Comparison of ENCODE assay signal across 8 cellular contexts in genomic region chr16:25031132-25031440, GRCh38. TPM values are rescaled to one million over a fixed set of nuclear protein-coding genes. Genes with fewer than 3 reads are reported as not detected.
A peak's percentile ranks its signal among the peaks of the same experiment; 100 is the strongest.
DNase-seq lines count a peak whose midpoint lies in the region; ATAC-seq and TF ChIP-seq lines count a peak whose summit lies in the region.

No MANE protein-coding gene starts in this region.

- no peaks in the 10 kb centered on the region for H3K36me3 Mint-ChIP-seq in CD4-positive, alpha-beta T cell (ENCODE audit: low read depth)
- H3K36me3 Mint-ChIP-seq in HFFc6 (ENCODE audit: low read depth) = no peaks in the 10 kb centered on the region; the same call in 1 of the 2 replicates

- peak overlapping the region; percentile 90 for H3K4me3 Mint-ChIP-seq in CD4-positive, alpha-beta T cell
- peak overlapping the region; percentile 95 for H3K4me3 Mint-ChIP-seq in HFFc6

- H3K4me3 ChIP-seq in adipocyte (ENCODE audit: low read length) (peak overlapping the region; percentile 97), muscle layer of duodenum (ENCODE audit: low read depth in 1 of 2, low read length in 2 of 2) (peak overlapping the region; percentile 52 to 91)

- H3K27ac Mint-ChIP-seq in CD4-positive, alpha-beta T cell = peak overlapping the region; percentile 90
- peak overlapping the region; percentile 73 for H3K27ac Mint-ChIP-seq in HFFc6

- CTCF ChIA-PET in CD4-positive, alpha-beta T cell (lab: Charles Lee) = interaction anchor here (0.9 kb wide), 2 partner anchors 16 to 80 kb away, joined by 3 read pairs; partner anchors contain the start of genes ARHGAP17 and LCMT1

- H3K4me1 Mint-ChIP-seq in CD4-positive, alpha-beta T cell (ENCODE audit: low read depth) = peaks cover 30% of the 10 kb centered on the region
- H3K4me1 Mint-ChIP-seq in HFFc6 (ENCODE audit: low read depth) = peaks cover 49% of the 10 kb centered on the region

- H3K27me3 Mint-ChIP-seq in CD4-positive, alpha-beta T cell = no peaks in the 10 kb centered on the region
- H3K27me3 Mint-ChIP-seq in HFFc6 (ENCODE audit: insufficient read depth) = peaks cover 5% of the 10 kb centered on the region

- H3K4me1 ChIP-seq in adipocyte (ENCODE audit: control insufficient read depth, insufficient read depth, low read length) = peaks cover 13% of the 10 kb centered on the region
- H3K4me1 ChIP-seq in muscle layer of duodenum (ENCODE audit: control insufficient read depth in 1 of 2, insufficient read depth in 2 of 2, low read length in 2 of 2) = peaks cover 0 to 13% of the 10 kb centered on the region in 2 donors

- H3K27me3 ChIP-seq in CD4-positive, alpha-beta T cell (ENCODE audit: control insufficient read depth, insufficient read depth, low read length) = no peaks in the 10 kb centered on the region
- H3K27me3 ChIP-seq in adipocyte (replicated peaks; ENCODE audit: control insufficient read depth, insufficient read depth, low read length) (no peaks in the 10 kb centered on the region), muscle layer of duodenum (ENCODE audit: low read depth, low read length) (no peaks in the 10 kb centered on the region)

- no peaks in the 10 kb centered on the region for H3K9me3 ChIP-seq in CD4-positive, alpha-beta T cell (ENCODE audit: control insufficient read depth, low read length)
- H3K9me3 ChIP-seq in adipocyte (ENCODE audit: control insufficient read depth, low read length) (no peaks in the 10 kb centered on the region), muscle layer of duodenum (ENCODE audit: control insufficient read depth in 1 of 2, low read length in 2 of 2) (no peaks in the 10 kb centered on the region)

- H3K9me3 Mint-ChIP-seq in CD4-positive, alpha-beta T cell = no peaks in the 10 kb centered on the region
- H3K9me3 Mint-ChIP-seq in HFFc6 = no peaks in the 10 kb centered on the region

- H3K9ac ChIP-seq in adipocyte (ENCODE audit: low read length) = peak overlapping the region; percentile 48

- H3K27ac ChIP-seq in CD4-positive, alpha-beta T cell (ENCODE audit: low read depth, low read length) = no peak overlapping the region
- peak overlapping the region; percentile 1 for H3K27ac ChIP-seq in muscle layer of duodenum (ENCODE audit: low read length)

- TF ChIP-seq CTCF in CD4-positive, alpha-beta T cell (IDR thresholded peaks at IDR 0.05) = no peak
- no peak for TF ChIP-seq CTCF in HFFc6 (IDR thresholded peaks at IDR 0.05)

- no peaks in the 10 kb centered on the region for H3K36me3 ChIP-seq in adipocyte (ENCODE audit: control insufficient read depth, insufficient read depth, low read length, severe bottlenecking)
- H3K36me3 ChIP-seq in muscle layer of duodenum (ENCODE audit: control insufficient read depth in 1 of 2, insufficient read depth in 2 of 2, low read length in 2 of 2) = no peaks in the 10 kb centered on the region

- no peak for ATAC-seq in CD4-positive, alpha-beta T cell (ENCODE audit: poor library complexity)

- intact Hi-C loops in CD4-positive, alpha-beta T cell (cut with DNase I, micrococcal nuclease) = loop anchor here (1.0 to 5.0 kb wide), 4 partner anchors 16 to 80 kb away; partner anchors contain the start of genes ARHGAP17 (in 2 of the 2) and LCMT1 (in 1 of the 2)

- POLR2A ChIA-PET in CD4-positive, alpha-beta T cell (lab: Charles Lee) = interaction anchor here (1.1 to 3.5 kb wide), 9 partner anchors 11 to 80 kb away, joined by 3 to 61 read pairs (median 10); partner anchors contain the start of genes ARHGAP17 and LCMT1

- no peak for DNase-seq in CD4-positive, alpha-beta T cell
- no peak for DNase-seq in HFFc6
- no peak for DNase-seq in adipocyte (ENCODE audit: low read depth)
- no peak for DNase-seq in C1 segment of cervical spinal cord (lab: John Stamatoyannopoulos, UW)
- DNase-seq in NCI-H446 (lab: John Stamatoyannopoulos, UW) = no peak
- DNase-seq in NCI-H82 treated with DMSO at 0.1 percent for 48 hours (lab: John Stamatoyannopoulos, UW; ENCODE audit: unreplicated experiment) = no peak
- DNase-seq in DMS79 (lab: John Stamatoyannopoulos, UW) = no peak

RNA-seq across cellular contexts. Expression of gene ARHGAP17, which starts 15.9 kb away (rescaled TPM):
- total RNA-seq in CD4-positive, alpha-beta T cell = 10 to 100 TPM; 42.5 to 43.4 TPM
- total RNA-seq in HFFc6 (2021; fragmentation: NEBNext Ultra II Directional; extraction: Animal tissue kit (Norgen Biotek cat#: 25700)) = 100 to 1,000 TPM in 3 of 6 experiments, 10 to 100 TPM in 3; 86.5 to 104 (median 97.4) TPM
